In genomic region chr1:203340112-203340804, GRCh38 we compare ENCODE assay signal across 8 cellular contexts. TPM values are rescaled to one million over a fixed set of nuclear protein-coding genes. Genes with fewer than 3 reads are reported as not detected.
DNase-seq lines count a peak whose midpoint lies in the region; ATAC-seq, FAIRE-seq and TF ChIP-seq lines count a peak whose summit lies in the region.

No MANE protein-coding gene starts in this region.

- no peaks in the 10 kb centered on the region for H4K20me1 ChIP-seq in SK-N-SH (ENCODE audit: insufficient read depth)

- 15% methylated on average over 7 of the region's 7 CpGs for WGBS in SK-N-SH (ENCODE audit: low lambda C conversion rate)
- WGBS in pancreas, 2 donors: 17 to 18% methylated on average over 7 of the region's 7 CpGs

- CTCF ChIA-PET in A673 (lab: Charles Lee) (interaction anchor here (0.6 to 1.5 kb wide), 6 partner anchors 68 to 178 kb away, joined by 3 to 6 read pairs (median 4); no protein-coding TSS in a partner anchor), SK-N-SH (lab: Yijun Ruan, JAX) (interaction anchor here (0.6 to 27.9 kb wide), 40 partner anchors 8 to 393 kb away, joined by 3 to 817 read pairs (median 4); partner anchors contain the start of genes BTG2, FMOD, OPTC and PRELP)

- FAIRE-seq in pancreas (lab: Jason Lieb, UNC): peak; percentile 43

- peak; percentile 97 for TF ChIP-seq CTCF in A673 (conservative IDR thresholded peaks at IDR 0.05; ENCODE audit: low read depth, low read length)
- peak; percentile 96 for TF ChIP-seq CTCF in SK-N-SH (IDR thresholded peaks at IDR 0.05)
- TF ChIP-seq CTCF in pancreas (IDR thresholded peaks at IDR 0.05): peak; percentile 73 to 84 (median 80)

- H3K9me2 ChIP-seq in SK-N-SH: no peaks in the 10 kb centered on the region

- H3K79me2 ChIP-seq in SK-N-SH (ENCODE audit: insufficient read depth): no peaks in the 10 kb centered on the region

- H3K4me1 ChIP-seq in A673 (ENCODE audit: insufficient read depth, low read length, poor library complexity, severe bottlenecking) (no peaks in the 10 kb centered on the region), SK-N-SH (ENCODE audit: control insufficient read depth in 1 of 2, insufficient read depth in 2 of 2, low read depth in 1 of 2, low read length in 1 of 2) (peaks cover 0 to 11% of the 10 kb centered on the region in 2 experiments; a peak in 2 of 4 replicates), pancreas (peaks cover 0 to 4% (median 0%) of the 10 kb centered on the region in 3 donors)

- no peak overlapping the region for H3K4me2 ChIP-seq in SK-N-SH

- no peak overlapping the region for H3K9ac ChIP-seq in SK-N-SH

- H3K27ac ChIP-seq in A673 (ENCODE audit: low read depth, low read length, poor library complexity, severe bottlenecking): no peak overlapping the region
- H3K27ac ChIP-seq in SK-N-SH (ENCODE audit: low read depth in 2 of 2, low read length in 1 of 2): no peak overlapping the region
- peak overlapping the region in 1 of 4 donors; percentile 10 for H3K27ac ChIP-seq in pancreas

- POLR2A ChIA-PET in A673 (lab: Charles Lee; ENCODE audit: low non-redundant PET) (no interaction called here), SK-N-SH (lab: Yijun Ruan, JAX) (interaction anchor here (0.8 to 0.9 kb wide), 2 partner anchors 67 to 73 kb away, joined by 3 to 5 read pairs; no protein-coding TSS in a partner anchor)

- H3K27me3 ChIP-seq in A673 (replicated peaks; ENCODE audit: insufficient read depth, low read depth, low read length, poor library complexity): peaks cover 8% of the 10 kb centered on the region
- H3K27me3 ChIP-seq in SK-N-SH (ENCODE audit: insufficient read depth): peaks cover 35% of the 10 kb centered on the region; the same call in 1 of the 2 replicates
- H3K27me3 ChIP-seq in pancreas: no peaks in the 10 kb centered on the region

- no peak overlapping the region for H2AFZ ChIP-seq in SK-N-SH (ENCODE audit: low read depth)

- BruUV-seq in A673 (replicated peaks; lab: Mats Ljungman, UMichigan): no TSS peak

- TF ChIP-seq EP300 in SK-N-SH (IDR thresholded peaks at IDR 0.05; ENCODE audit: borderline replicate concordance in 1 of 2, low read depth in 1 of 2, low read length in 1 of 2): peak in 1 of 2 experiments; percentile 45; a peak in 2 of 4 replicates

- DNase-seq in A673 (ENCODE audit: low spot score) (peak; percentile 90), GM19240 (ENCODE audit: insufficient read length, low spot score) (peak; percentile 83), NCI-H1417 (lab: John Stamatoyannopoulos, UW) (peak; percentile 77 to 96 (median 95)), SK-N-SH (peak; percentile 90), head of caudate nucleus (peak; percentile 60 to 93 (median 80)), pancreas (peak; percentile 67 to 82 (median 76))
- peak; percentile 17 for DNase-seq in activated naive CD8-positive, alpha-beta T cell treated with anti-CD3 and anti-CD28 coated beads, Interleukin-2, amount 50 U/mL, for 16 hours (ENCODE audit: low read depth, low spot score)

- TF ChIP-seq RAD21 in SK-N-SH (IDR thresholded peaks at IDR 0.05; ENCODE audit: low read length): peak; percentile 98

- ATAC-seq in pancreas: peak; percentile 79 to 90 (median 90)
- ATAC-seq in GM21717 (IDR thresholded peaks at IDR 0.05; ENCODE audit: unreplicated experiment): no peak

- no peaks in the 10 kb centered on the region for H3K36me3 ChIP-seq in A673 (ENCODE audit: insufficient read depth, low read length, poor library complexity, severe bottlenecking)
- no peaks in the 10 kb centered on the region for H3K36me3 ChIP-seq in SK-N-SH (replicated peaks in 1 of 2; ENCODE audit: control insufficient read depth in 1 of 2, insufficient read depth in 2 of 2, low read length in 1 of 2)
- no peaks in the 10 kb centered on the region for H3K36me3 ChIP-seq in pancreas

- intact Hi-C loops in A673 (cut with micrococcal nuclease; ENCODE audit: unreplicated experiment) (loop anchor here (1.0 to 5.0 kb wide), 3 partner anchors 12 to 362 kb away; no protein-coding TSS in a partner anchor), head of caudate nucleus (cut with DNase I) (loop anchor here (2.0 to 5.0 kb wide), 3 partner anchors 101 to 362 kb away; no protein-coding TSS in a partner anchor), pancreas (cut with DNase I) (loop anchor here (2.0 to 10.0 kb wide), 4 partner anchors 105 to 147 kb away; no protein-coding TSS in a partner anchor)

- H3F3A ChIP-seq in SK-N-SH (replicated peaks; ENCODE audit: insufficient read depth): no peaks in the 10 kb centered on the region

- H3K4me3 ChIP-seq in A673 (ENCODE audit: low read depth, low read length, poor library complexity, severe bottlenecking) (no peak overlapping the region), SK-N-SH (ENCODE audit: low read depth in 2 of 2, low read length in 1 of 2) (no peak overlapping the region), pancreas (no peak overlapping the region)

- H3K9me3 ChIP-seq in A673 (ENCODE audit: low read depth, low read length, poor library complexity, severe bottlenecking) (no peaks in the 10 kb centered on the region), SK-N-SH (no peaks in the 10 kb centered on the region), pancreas (no peaks in the 10 kb centered on the region)

TF ChIP-seq in SK-N-SH, 30 proteins besides CTCF, POLR2A, EP300 and RAD21 (continues in another document):
- TF ChIP-seq NRF1 (IDR thresholded peaks at IDR 0.05; ENCODE audit: low read depth, low read length) (peak; percentile 21; the same call in 1 of the 2 replicates), REST (IDR thresholded peaks at IDR 0.05; ENCODE audit: low read depth, low read length) (no peak), USF1 (IDR thresholded peaks at IDR 0.05; ENCODE audit: borderline replicate concordance, low read depth) (no peak), JUND (IDR thresholded peaks at IDR 0.05) (no peak), RCOR1 (IDR thresholded peaks at IDR 0.05; ENCODE audit: low read length) (no peak), ZBTB33 (IDR thresholded peaks at IDR 0.05; ENCODE audit: borderline replicate concordance, low read depth) (no peak), GATA2 (CRISPR knock-in tag; IDR thresholded peaks at IDR 0.05) (0 out of 2 replicates have a peak, but pooled peaks have one; percentile 12), FOXM1 (IDR thresholded peaks at IDR 0.05; ENCODE audit: low read depth) (no peak)

RNA-seq across cellular contexts. Expression of gene FMOD, which starts 10.7 kb away (rescaled TPM):
- total RNA-seq in A673 (2021) (0.35 and 0.69 TPM in 2 replicates), pancreas (10 to 100 TPM in 4 of 6 donors, 1 to 10 TPM in 2; 4.3 to 14.6 (median 11.1) TPM)
- polyA plus RNA-seq in SK-N-SH (2012; rRNA removed) (not detected in 2 replicates), pancreas (1 to 10 TPM; 3.8 to 6.5 TPM)
- not detected in 2 replicates for polyA plus RNA-seq in SK-N-SH (2012; cell fraction: cytosol; rRNA removed)
- 0.02 TPM in 1 of 2 replicates, not detected in the other for polyA plus RNA-seq in SK-N-SH (2012; cell fraction: nucleus; rRNA removed)

RNA-seq across cellular contexts. Expression of gene BTG2, which starts 34.9 kb away (rescaled TPM):
- total RNA-seq in A673 (2021): 8.5 and 9.3 TPM in 2 replicates
- polyA plus RNA-seq in SK-N-SH (2012; rRNA removed): 26.2 and 33.5 TPM in 2 replicates
- 19.1 and 24.9 TPM in 2 replicates for polyA plus RNA-seq in SK-N-SH (2012; cell fraction: cytosol; rRNA removed)
- polyA plus RNA-seq in SK-N-SH (2012; cell fraction: nucleus; rRNA removed): 13.7 and 24.3 TPM in 2 replicates
- total RNA-seq in pancreas: 100 to 1,000 TPM in 5 of 6 donors, 10 to 100 TPM in 1; 83.1 to 452 (median 192) TPM
- polyA plus RNA-seq in pancreas: 100 to 1,000 TPM; 143 to 197 TPM

Comparison
In these comparisons a context has a peak if more than half of its experiments do, and no peak if none do; other contexts are left out.
1. DNase-seq: peak in every context shown above with its lines; median percentile 95 in NCI-H1417; 90 in A673; 90 in SK-N-SH; 83 in GM19240; 80 in head of caudate nucleus; 76 in pancreas; 17 in activated naive CD8-positive, alpha-beta T cell treated with anti-CD3 and anti-CD28 coated beads, Interleukin-2, amount 50 U/mL, for 16 hours.